Comparison of ENCODE assay signal across 24 cellular contexts in genomic region chr2:50126077-50126476, GRCh38.
"Had no signal": no experiment of that assay in that cellular context is flagged by ENCODE, and none has a peak within 500 bp of the region (broad histone marks: within the 10 kb centered on the region; RNA-seq: fewer than 3 reads in every experiment).

No MANE protein-coding gene starts in this region.

- H3K27ac Mint-ChIP-seq: immature natural killer cell; naive thymus-derived CD4-positive, alpha-beta T cell; natural killer cell treated with Interleukin-12 subunit alpha and Interleukin-12 subunit beta and Interleukin-15 and Interleukin-18, amount 100 ng/mL, for 72 hours; progenitor cell of endocrine pancreas; stimulated activated naive B cell treated with anti-CD40 and anti-IgM and Interleukin-4, amounts not matched to agents 10 μg/mL and 1 μg/mL and 100 μg/mL, for 72 hours had no signal

- H3K27ac ChIP-seq: left ventricle myocardium inferior, right atrium auricular region, right lobe of liver, testis, thyroid gland, transverse colon, upper lobe of right lung had no signal

- DNase-seq: head of caudate nucleus; hippocampal formation; immature natural killer cell; islet precursor cell; left ventricle myocardium inferior; mesendoderm; midbrain; mucosa of descending colon; naive thymus-derived CD4-positive, alpha-beta T cell; right lobe of liver; stimulated activated CD4-positive, alpha-beta T cell treated with anti-CD3 and anti-CD28 coated beads, Interleukin-1b, Interleukin-23, amount 100 ng/mL, for 48 hours; stimulated activated CD4-positive, alpha-beta T cell treated with anti-CD3 and anti-CD28 coated beads, Interleukin-2, amount 100 ng/mL, for 48 hours; stimulated activated CD4-positive, alpha-beta T cell treated with anti-CD3 and anti-CD28 coated beads, Interleukin-4, amount 100 ng/mL, for 4 hours; stimulated activated naive B cell treated with anti-CD40 and anti-IgM and Interleukin-4, amounts not matched to agents 10 μg/mL and 1 μg/mL and 100 μg/mL, for 72 hours; stimulated activated naive CD8-positive, alpha-beta T cell treated with anti-CD3 and anti-CD28 coated beads, Interleukin-15, Interleukin-2, amounts not matched to agents 100 U/mL and 50 U/mL, for 24 hours; stomach; testis; thyroid gland; transverse colon; upper lobe of right lung had no signal

- H3K4me1 Mint-ChIP-seq: immature natural killer cell; naive thymus-derived CD4-positive, alpha-beta T cell; stimulated activated naive B cell treated with anti-CD40 and anti-IgM and Interleukin-4, amounts not matched to agents 10 μg/mL and 1 μg/mL and 100 μg/mL, for 72 hours had no signal

- H3K36me3 Mint-ChIP-seq: immature natural killer cell; naive thymus-derived CD4-positive, alpha-beta T cell; natural killer cell treated with Interleukin-12 subunit alpha and Interleukin-12 subunit beta and Interleukin-15 and Interleukin-18, amount 100 ng/mL, for 72 hours; stimulated activated naive B cell treated with anti-CD40 and anti-IgM and Interleukin-4, amounts not matched to agents 10 μg/mL and 1 μg/mL and 100 μg/mL, for 72 hours had no signal

- H3K27me3 Mint-ChIP-seq: naive thymus-derived CD4-positive, alpha-beta T cell; natural killer cell treated with Interleukin-12 subunit alpha and Interleukin-12 subunit beta and Interleukin-15 and Interleukin-18, amount 100 ng/mL, for 72 hours; progenitor cell of endocrine pancreas; stimulated activated naive B cell treated with anti-CD40 and anti-IgM and Interleukin-4, amounts not matched to agents 10 μg/mL and 1 μg/mL and 100 μg/mL, for 72 hours had no signal

- H3K4me3 Mint-ChIP-seq: immature natural killer cell; naive thymus-derived CD4-positive, alpha-beta T cell; natural killer cell treated with Interleukin-12 subunit alpha and Interleukin-12 subunit beta and Interleukin-15 and Interleukin-18, amount 100 ng/mL, for 72 hours; neural crest cell; stimulated activated naive B cell treated with anti-CD40 and anti-IgM and Interleukin-4, amounts not matched to agents 10 μg/mL and 1 μg/mL and 100 μg/mL, for 72 hours had no signal

- H3K9me3 Mint-ChIP-seq: stimulated activated naive B cell treated with anti-CD40 and anti-IgM and Interleukin-4, amounts not matched to agents 10 μg/mL and 1 μg/mL and 100 μg/mL, for 72 hours had no signal
